In genomic region chr6:104218132-104218531, GRCh38 we compare ENCODE assay signal across 17 cellular contexts.
"Had no signal": no experiment of that assay in that cellular context is flagged by ENCODE, and none has a peak within 500 bp of the region (broad histone marks: within the 10 kb centered on the region; RNA-seq: fewer than 3 reads in every experiment).

No MANE protein-coding gene starts in this region.

- H3K4me3 ChIP-seq: adrenal gland, dorsolateral prefrontal cortex, left lung, thyroid gland had no signal

- H3K36me3 ChIP-seq: adrenal gland, left lung, neutrophil, thyroid gland had no signal

- H3K36me3 Mint-ChIP-seq: activated CD4-positive, alpha-beta memory T cell treated with anti-CD3 and anti-CD28 coated beads for 36 hours; activated CD8-positive, alpha-beta memory T cell treated with anti-CD3 and anti-CD28 coated beads, Interleukin-2, amount 10 ng/mL, durations not matched to agents 7 days and 5 days; activated naive CD4-positive, alpha-beta T cell treated with anti-CD3 and anti-CD28 coated beads, Interleukin-2, amount 50 U/mL, for 24 hours; natural killer cell; stimulated activated effector memory CD8-positive, alpha-beta T cell treated with anti-CD3 and anti-CD28 coated beads, Interleukin-12 subunit alpha, Interleukin-12 subunit beta, amount 100 ng/mL, for 72 hours; T-cell had no signal

- H3K27me3 ChIP-seq: adrenal gland, dorsolateral prefrontal cortex, left lung, neutrophil, thyroid gland had no signal

- H3K27me3 Mint-ChIP-seq: activated CD4-positive, alpha-beta memory T cell treated with anti-CD3 and anti-CD28 coated beads for 36 hours; activated CD8-positive, alpha-beta memory T cell treated with anti-CD3 and anti-CD28 coated beads, Interleukin-2, amount 10 ng/mL, durations not matched to agents 7 days and 5 days; activated naive CD4-positive, alpha-beta T cell treated with anti-CD3 and anti-CD28 coated beads, Interleukin-2, amount 50 U/mL, for 24 hours; T-cell had no signal

- H3K9me3 ChIP-seq: adrenal gland, left lung, neutrophil, thyroid gland had no signal

- ATAC-seq: activated CD8-positive, alpha-beta memory T cell treated with anti-CD3 and anti-CD28 coated beads, Interleukin-2, amount 10 ng/mL, durations not matched to agents 7 days and 5 days; left lung; natural killer cell; stimulated activated effector memory CD8-positive, alpha-beta T cell treated with anti-CD3 and anti-CD28 coated beads, Interleukin-12 subunit alpha, Interleukin-12 subunit beta, amount 100 ng/mL, for 72 hours; T-cell had no signal

- DNase-seq: activated CD4-positive, alpha-beta memory T cell treated with anti-CD3 and anti-CD28 coated beads for 36 hours; activated CD4-positive, alpha-beta T cell treated with anti-CD3 and anti-CD28 coated beads for 1 hour; activated CD8-positive, alpha-beta memory T cell treated with anti-CD3 and anti-CD28 coated beads, Interleukin-2, amount 10 ng/mL, durations not matched to agents 7 days and 5 days; activated effector memory CD4-positive, alpha-beta T cell treated with Interleukin-2 at 50 U/mL for 16 hours; activated T-cell treated with anti-CD3 and anti-CD28 coated beads, Interleukin-2, amount 50 U/mL, for 1 hour; adrenal gland; dorsolateral prefrontal cortex; hippocampal formation; kidney; left lung; natural killer cell; T-cell; T1000; thyroid gland had no signal

- H3K4me3 Mint-ChIP-seq: activated CD4-positive, alpha-beta memory T cell treated with anti-CD3 and anti-CD28 coated beads for 36 hours; activated CD8-positive, alpha-beta memory T cell treated with anti-CD3 and anti-CD28 coated beads, Interleukin-2, amount 10 ng/mL, durations not matched to agents 7 days and 5 days; activated naive CD4-positive, alpha-beta T cell treated with anti-CD3 and anti-CD28 coated beads, Interleukin-2, amount 50 U/mL, for 24 hours; natural killer cell; stimulated activated effector memory CD8-positive, alpha-beta T cell treated with anti-CD3 and anti-CD28 coated beads, Interleukin-12 subunit alpha, Interleukin-12 subunit beta, amount 100 ng/mL, for 72 hours; T-cell had no signal

- H3K9me3 Mint-ChIP-seq: stimulated activated effector memory CD8-positive, alpha-beta T cell treated with anti-CD3 and anti-CD28 coated beads, Interleukin-12 subunit alpha, Interleukin-12 subunit beta, amount 100 ng/mL, for 72 hours; T-cell had no signal

- H3K4me1 Mint-ChIP-seq: activated CD8-positive, alpha-beta memory T cell treated with anti-CD3 and anti-CD28 coated beads, Interleukin-2, amount 10 ng/mL, durations not matched to agents 7 days and 5 days; activated naive CD4-positive, alpha-beta T cell treated with anti-CD3 and anti-CD28 coated beads, Interleukin-2, amount 50 U/mL, for 24 hours; natural killer cell; stimulated activated effector memory CD8-positive, alpha-beta T cell treated with anti-CD3 and anti-CD28 coated beads, Interleukin-12 subunit alpha, Interleukin-12 subunit beta, amount 100 ng/mL, for 72 hours; T-cell had no signal

- H3K4me1 ChIP-seq: adrenal gland, left lung, thyroid gland had no signal
